ENCODE assay signal across 8 cellular contexts in genomic region chr22:18156878-18157713, GRCh38. TPM values are rescaled to one million over a fixed set of nuclear protein-coding genes. Genes with fewer than 3 reads are reported as not detected.
DNase-seq lines count a peak whose midpoint lies in the region; ATAC-seq lines count a peak whose summit lies in the region.

No MANE protein-coding gene starts in this region.

- peaks cover 3% of the 10 kb centered on the region for H3K36me3 Mint-ChIP-seq in activated CD4-positive, alpha-beta T cell treated with anti-CD3 and anti-CD28 coated beads for 36 hours (ENCODE audit: low read depth)
- H3K36me3 Mint-ChIP-seq in effector memory CD8-positive, alpha-beta T cell (ENCODE audit: insufficient read depth) = no peaks in the 10 kb centered on the region
- no peaks in the 10 kb centered on the region for H3K36me3 Mint-ChIP-seq in stimulated activated memory B cell treated with anti-CD40 and anti-IgM and Interleukin-4, amounts not matched to agents 10 μg/mL and 1 μg/mL and 100 μg/mL, for 72 hours

- peak; percentile 64 for ATAC-seq in activated CD4-positive, alpha-beta T cell treated with anti-CD3 and anti-CD28 coated beads for 36 hours
- no peak for ATAC-seq in effector memory CD8-positive, alpha-beta T cell (replicated peaks)
- peak; percentile 65 for ATAC-seq in stimulated activated memory B cell treated with anti-CD40 and anti-IgM and Interleukin-4, amounts not matched to agents 10 μg/mL and 1 μg/mL and 100 μg/mL, for 72 hours
- ATAC-seq in GM21390 (IDR thresholded peaks at IDR 0.05; ENCODE audit: unreplicated experiment) = no peak

- H3K4me1 ChIP-seq in mesenchymal stem cell (ENCODE audit: control insufficient read depth, insufficient read depth, low read depth, low read length) = peaks cover 8% of the 10 kb centered on the region

- H3K4me3 ChIP-seq in mesenchymal stem cell (ENCODE audit: insufficient read depth in 1 of 2, low read depth in 1 of 2, low read length in 2 of 2) = peak overlapping the region in 1 of 2 experiments; percentile 36

- peak overlapping the region in 1 of 2 experiments; percentile 53 for H3K14ac ChIP-seq in mesenchymal stem cell (ENCODE audit: low read length in 2 of 2)

- H2BK12ac ChIP-seq in mesenchymal stem cell (ENCODE audit: low read length in 2 of 2) = peak overlapping the region in 1 of 2 experiments; percentile 83

- H2BK15ac ChIP-seq in mesenchymal stem cell (ENCODE audit: low read depth, poor library complexity, severe bottlenecking) = no peak overlapping the region

- H3K9me3 ChIP-seq in mesenchymal stem cell (ENCODE audit: control insufficient read depth, low read length) = no peaks in the 10 kb centered on the region

- H3K36me3 ChIP-seq in mesenchymal stem cell (ENCODE audit: control insufficient read depth in 1 of 2, insufficient read depth in 2 of 2, low read depth in 1 of 2, low read length in 2 of 2) = peaks cover 0 to 3% of the 10 kb centered on the region in 2 experiments

- no peaks in the 10 kb centered on the region for H3K27me3 Mint-ChIP-seq in activated CD4-positive, alpha-beta T cell treated with anti-CD3 and anti-CD28 coated beads for 36 hours
- H3K27me3 Mint-ChIP-seq in effector memory CD8-positive, alpha-beta T cell = no peaks in the 10 kb centered on the region
- no peaks in the 10 kb centered on the region for H3K27me3 Mint-ChIP-seq in stimulated activated memory B cell treated with anti-CD40 and anti-IgM and Interleukin-4, amounts not matched to agents 10 μg/mL and 1 μg/mL and 100 μg/mL, for 72 hours

- peak overlapping the region; percentile 50 to 55 for H3K18ac ChIP-seq in mesenchymal stem cell (ENCODE audit: low read depth in 1 of 2, low read length in 2 of 2)

- WGBS in mesenchymal stem cell = 23% methylated on average over 23 of the region's 24 CpGs

- peak; percentile 45 for DNase-seq in activated naive CD4-positive, alpha-beta T cell treated with Interleukin-2 at 50 U/mL for 16 hours
- DNase-seq in activated naive CD4-positive, alpha-beta T cell (lab: John Stamatoyannopoulos, UW) = no peak
- peak; percentile 57 for DNase-seq in NCI-H2107 treated with DMSO at 0.1 percent for 48 hours (lab: John Stamatoyannopoulos, UW; ENCODE audit: unreplicated experiment)
- DNase-seq in activated CD4-positive, alpha-beta T cell treated with anti-CD3 and anti-CD28 coated beads for 36 hours = peak; percentile 74
- peak in 1 of 3 experiments; percentile 8 for DNase-seq in effector memory CD8-positive, alpha-beta T cell
- peak; percentile 93 for DNase-seq in mesenchymal stem cell

- H3K4me2 ChIP-seq in mesenchymal stem cell (ENCODE audit: low read length, poor library complexity, severe bottlenecking) = peak overlapping the region; percentile 25

- no peak overlapping the region for H3K4me3 Mint-ChIP-seq in activated CD4-positive, alpha-beta T cell treated with anti-CD3 and anti-CD28 coated beads for 36 hours
- H3K4me3 Mint-ChIP-seq in effector memory CD8-positive, alpha-beta T cell = no peak overlapping the region
- no peak overlapping the region for H3K4me3 Mint-ChIP-seq in stimulated activated memory B cell treated with anti-CD40 and anti-IgM and Interleukin-4, amounts not matched to agents 10 μg/mL and 1 μg/mL and 100 μg/mL, for 72 hours

- H2BK120ac ChIP-seq in mesenchymal stem cell (ENCODE audit: low read depth, low read length) = no peak overlapping the region

- CTCF ChIA-PET in activated CD4-positive, alpha-beta T cell treated with anti-CD3 and anti-CD28 coated beads for 36 hours (lab: Charles Lee) = interaction anchor here (0.6 kb wide), 1 partner anchor 79 kb away, joined by 3 read pairs; the partner anchor contains the start of gene PEX26

- H3K23ac ChIP-seq in mesenchymal stem cell (ENCODE audit: low read length in 2 of 2) = no peak overlapping the region

- H3K9me3 Mint-ChIP-seq in activated CD4-positive, alpha-beta T cell treated with anti-CD3 and anti-CD28 coated beads for 36 hours (ENCODE audit: low read depth) = no peaks in the 10 kb centered on the region
- no peaks in the 10 kb centered on the region for H3K9me3 Mint-ChIP-seq in effector memory CD8-positive, alpha-beta T cell
- no peaks in the 10 kb centered on the region for H3K9me3 Mint-ChIP-seq in stimulated activated memory B cell treated with anti-CD40 and anti-IgM and Interleukin-4, amounts not matched to agents 10 μg/mL and 1 μg/mL and 100 μg/mL, for 72 hours

- H3K27ac Mint-ChIP-seq in activated CD4-positive, alpha-beta T cell treated with anti-CD3 and anti-CD28 coated beads for 36 hours = no peak overlapping the region
- peak overlapping the region; percentile 38 to 60 for H3K27ac Mint-ChIP-seq in effector memory CD8-positive, alpha-beta T cell
- no peak overlapping the region for H3K27ac Mint-ChIP-seq in stimulated activated memory B cell treated with anti-CD40 and anti-IgM and Interleukin-4, amounts not matched to agents 10 μg/mL and 1 μg/mL and 100 μg/mL, for 72 hours

- H3K27ac ChIP-seq in mesenchymal stem cell (ENCODE audit: low read length, poor library complexity, severe bottlenecking) = peak overlapping the region; percentile 3

- peaks cover 8% of the 10 kb centered on the region for H3K4me1 Mint-ChIP-seq in activated CD4-positive, alpha-beta T cell treated with anti-CD3 and anti-CD28 coated beads for 36 hours
- peaks cover 4 to 8% of the 10 kb centered on the region in 2 donors for H3K4me1 Mint-ChIP-seq in effector memory CD8-positive, alpha-beta T cell (ENCODE audit: low read depth in 2 of 2)
- peaks cover 6% of the 10 kb centered on the region for H3K4me1 Mint-ChIP-seq in stimulated activated memory B cell treated with anti-CD40 and anti-IgM and Interleukin-4, amounts not matched to agents 10 μg/mL and 1 μg/mL and 100 μg/mL, for 72 hours

- peak overlapping the region in 1 of 2 experiments; percentile 67 for H3K4ac ChIP-seq in mesenchymal stem cell (ENCODE audit: low read depth in 1 of 2, low read length in 2 of 2)

- H3K27me3 ChIP-seq in mesenchymal stem cell (ENCODE audit: control insufficient read depth in 1 of 2, insufficient read depth in 1 of 2, low read length in 2 of 2) = no peaks in the 10 kb centered on the region

- no peak overlapping the region for H2BK5ac ChIP-seq in mesenchymal stem cell (ENCODE audit: low read depth, low read length, poor library complexity, severe bottlenecking)

- H3K79me1 ChIP-seq in mesenchymal stem cell (replicated peaks; ENCODE audit: low read length, poor library complexity, severe bottlenecking) = peaks cover 3% of the 10 kb centered on the region

- H4K8ac ChIP-seq in mesenchymal stem cell (ENCODE audit: low read length) = peak overlapping the region; percentile 52

- POLR2A ChIA-PET in activated CD4-positive, alpha-beta T cell treated with anti-CD3 and anti-CD28 coated beads for 36 hours (lab: Charles Lee) = no interaction called here

- H2AK5ac ChIP-seq in mesenchymal stem cell (ENCODE audit: low read length, severe bottlenecking) = peak overlapping the region; percentile 82

- H4K91ac ChIP-seq in mesenchymal stem cell (ENCODE audit: low read length) = peak overlapping the region; percentile 78

- no peak overlapping the region for H2AFZ ChIP-seq in mesenchymal stem cell (ENCODE audit: low read depth, low read length)

- intact Hi-C loops in activated CD4-positive, alpha-beta T cell treated with anti-CD3 and anti-CD28 coated beads for 36 hours (cut with DNase I, micrococcal nuclease) = no loop called here

- peak overlapping the region; percentile 85 for H3K9ac ChIP-seq in mesenchymal stem cell (ENCODE audit: low read length)

RNA-seq across cellular contexts. Expression of gene USP18, which starts 7.1 kb away (rescaled TPM):
- total RNA-seq in activated CD4-positive, alpha-beta T cell treated with anti-CD3 and anti-CD28 coated beads for 36 hours = 10 to 100 TPM; 18.0 to 18.3 TPM
- 3.7 TPM for polyA plus RNA-seq in mesenchymal stem cell (2013, experiment 1 of 2)
- polyA plus RNA-seq in mesenchymal stem cell (2013, experiment 2 of 2) = 4.1 TPM

RNA-seq across cellular contexts. Expression of gene TUBA8, which starts 46.5 kb away (rescaled TPM):
- total RNA-seq in activated CD4-positive, alpha-beta T cell treated with anti-CD3 and anti-CD28 coated beads for 36 hours = 1 to 10 TPM; 1.9 to 2.6 TPM
- 0.65 TPM for polyA plus RNA-seq in mesenchymal stem cell (2013, experiment 1 of 2)
- 0.51 TPM for polyA plus RNA-seq in mesenchymal stem cell (2013, experiment 2 of 2)

Comparison
In these comparisons a context has a peak if more than half of its experiments do, and no peak if none do; other contexts are left out.
1. DNase-seq: peak in activated naive CD4-positive, alpha-beta T cell treated with Interleukin-2 at 50 U/mL for 16 hours (single experiment), NCI-H2107 treated with DMSO at 0.1 percent for 48 hours (single experiment), activated CD4-positive, alpha-beta T cell treated with anti-CD3 and anti-CD28 coated beads for 36 hours (single experiment) and mesenchymal stem cell (single experiment); none in activated naive CD4-positive, alpha-beta T cell (0 of 4).
2. ATAC-seq: peak in activated CD4-positive, alpha-beta T cell treated with anti-CD3 and anti-CD28 coated beads for 36 hours (single experiment) and stimulated activated memory B cell treated with anti-CD40 and anti-IgM and Interleukin-4, amounts not matched to agents 10 μg/mL and 1 μg/mL and 100 μg/mL, for 72 hours (single experiment); none in effector memory CD8-positive, alpha-beta T cell (single experiment) and GM21390 (single experiment).
3. H3K27ac Mint-ChIP-seq: peak in effector memory CD8-positive, alpha-beta T cell (2 of 2); none in activated CD4-positive, alpha-beta T cell treated with anti-CD3 and anti-CD28 coated beads for 36 hours (single experiment) and stimulated activated memory B cell treated with anti-CD40 and anti-IgM and Interleukin-4, amounts not matched to agents 10 μg/mL and 1 μg/mL and 100 μg/mL, for 72 hours (single experiment).